Comparison of ENCODE assay signal across 1 cellular context in genomic region chr9:126667190-126668055, GRCh38.
TF ChIP-seq lines count a peak whose summit lies in the region.

No MANE protein-coding gene starts in this region.

TF ChIP-seq in GM23338, 12 proteins besides CTCF, POLR2A, EP300 and RAD21 (continued from another document):
- TF ChIP-seq, protein P1, sequence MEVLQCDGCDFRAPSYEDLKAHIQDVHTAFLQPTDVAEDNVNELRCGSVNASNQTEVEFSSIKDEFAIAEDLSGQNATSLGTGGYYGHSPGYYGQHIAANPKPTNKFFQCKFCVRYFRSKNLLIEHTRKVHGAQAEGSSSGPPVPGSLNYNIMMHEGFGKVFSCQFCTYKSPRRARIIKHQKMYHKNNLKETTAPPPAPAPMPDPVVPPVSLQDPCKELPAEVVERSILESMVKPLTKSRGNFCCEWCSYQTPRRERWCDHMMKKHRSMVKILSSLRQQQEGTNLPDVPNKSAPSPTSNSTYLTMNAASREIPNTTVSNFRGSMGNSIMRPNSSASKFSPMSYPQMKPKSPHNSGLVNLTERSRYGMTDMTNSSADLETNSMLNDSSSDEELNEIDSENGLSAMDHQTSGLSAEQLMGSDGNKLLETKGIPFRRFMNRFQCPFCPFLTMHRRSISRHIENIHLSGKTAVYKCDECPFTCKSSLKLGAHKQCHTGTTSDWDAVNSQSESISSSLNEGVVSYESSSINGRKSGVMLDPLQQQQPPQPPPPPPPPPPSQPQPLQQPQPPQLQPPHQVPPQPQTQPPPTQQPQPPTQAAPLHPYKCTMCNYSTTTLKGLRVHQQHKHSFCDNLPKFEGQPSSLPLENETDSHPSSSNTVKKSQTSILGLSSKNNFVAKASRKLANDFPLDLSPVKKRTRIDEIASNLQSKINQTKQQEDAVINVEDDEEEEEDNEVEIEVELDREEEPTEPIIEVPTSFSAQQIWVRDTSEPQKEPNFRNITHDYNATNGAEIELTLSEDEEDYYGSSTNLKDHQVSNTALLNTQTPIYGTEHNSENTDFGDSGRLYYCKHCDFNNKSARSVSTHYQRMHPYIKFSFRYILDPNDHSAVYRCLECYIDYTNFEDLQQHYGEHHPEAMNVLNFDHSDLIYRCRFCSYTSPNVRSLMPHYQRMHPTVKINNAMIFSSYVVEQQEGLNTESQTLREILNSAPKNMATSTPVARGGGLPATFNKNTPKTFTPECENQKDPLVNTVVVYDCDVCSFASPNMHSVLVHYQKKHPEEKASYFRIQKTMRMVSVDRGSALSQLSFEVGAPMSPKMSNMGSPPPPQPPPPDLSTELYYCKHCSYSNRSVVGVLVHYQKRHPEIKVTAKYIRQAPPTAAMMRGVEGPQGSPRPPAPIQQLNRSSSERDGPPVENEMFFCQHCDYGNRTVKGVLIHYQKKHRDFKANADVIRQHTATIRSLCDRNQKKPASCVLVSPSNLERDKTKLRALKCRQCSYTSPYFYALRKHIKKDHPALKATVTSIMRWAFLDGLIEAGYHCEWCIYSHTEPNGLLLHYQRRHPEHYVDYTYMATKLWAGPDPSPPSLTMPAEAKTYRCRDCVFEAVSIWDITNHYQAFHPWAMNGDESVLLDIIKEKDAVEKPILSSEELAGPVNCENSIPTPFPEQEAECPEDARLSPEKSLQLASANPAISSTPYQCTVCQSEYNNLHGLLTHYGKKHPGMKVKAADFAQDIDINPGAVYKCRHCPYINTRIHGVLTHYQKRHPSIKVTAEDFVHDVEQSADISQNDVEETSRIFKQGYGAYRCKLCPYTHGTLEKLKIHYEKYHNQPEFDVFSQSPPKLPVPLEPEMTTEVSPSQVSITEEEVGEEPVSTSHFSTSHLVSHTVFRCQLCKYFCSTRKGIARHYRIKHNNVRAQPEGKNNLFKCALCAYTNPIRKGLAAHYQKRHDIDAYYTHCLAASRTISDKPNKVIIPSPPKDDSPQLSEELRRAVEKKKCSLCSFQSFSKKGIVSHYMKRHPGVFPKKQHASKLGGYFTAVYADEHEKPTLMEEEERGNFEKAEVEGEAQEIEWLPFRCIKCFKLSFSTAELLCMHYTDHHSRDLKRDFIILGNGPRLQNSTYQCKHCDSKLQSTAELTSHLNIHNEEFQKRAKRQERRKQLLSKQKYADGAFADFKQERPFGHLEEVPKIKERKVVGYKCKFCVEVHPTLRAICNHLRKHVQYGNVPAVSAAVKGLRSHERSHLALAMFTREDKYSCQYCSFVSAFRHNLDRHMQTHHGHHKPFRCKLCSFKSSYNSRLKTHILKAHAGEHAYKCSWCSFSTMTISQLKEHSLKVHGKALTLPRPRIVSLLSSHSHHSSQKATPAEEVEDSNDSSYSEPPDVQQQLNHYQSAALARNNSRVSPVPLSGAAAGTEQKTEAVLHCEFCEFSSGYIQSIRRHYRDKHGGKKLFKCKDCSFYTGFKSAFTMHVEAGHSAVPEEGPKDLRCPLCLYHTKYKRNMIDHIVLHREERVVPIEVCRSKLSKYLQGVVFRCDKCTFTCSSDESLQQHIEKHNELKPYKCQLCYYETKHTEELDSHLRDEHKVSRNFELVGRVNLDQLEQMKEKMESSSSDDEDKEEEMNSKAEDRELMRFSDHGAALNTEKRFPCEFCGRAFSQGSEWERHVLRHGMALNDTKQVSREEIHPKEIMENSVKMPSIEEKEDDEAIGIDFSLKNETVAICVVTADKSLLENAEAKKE (CRISPR knock-in tag; IDR thresholded peaks at IDR 0.05) = no peak
- TF ChIP-seq NANOG (IDR thresholded peaks at IDR 0.05; ENCODE audit: borderline replicate concordance) = no peak
- no peak for TF ChIP-seq ZNF114 (CRISPR knock-in tag; IDR thresholded peaks at IDR 0.05)
- TF ChIP-seq EZH2 (IDR thresholded peaks at IDR 0.05; ENCODE audit: low read depth, unreplicated experiment) = no peak
- no peak for TF ChIP-seq EZH2phosphoT487 (IDR thresholded peaks at IDR 0.05; ENCODE audit: unreplicated experiment)
- TF ChIP-seq, protein P2, sequence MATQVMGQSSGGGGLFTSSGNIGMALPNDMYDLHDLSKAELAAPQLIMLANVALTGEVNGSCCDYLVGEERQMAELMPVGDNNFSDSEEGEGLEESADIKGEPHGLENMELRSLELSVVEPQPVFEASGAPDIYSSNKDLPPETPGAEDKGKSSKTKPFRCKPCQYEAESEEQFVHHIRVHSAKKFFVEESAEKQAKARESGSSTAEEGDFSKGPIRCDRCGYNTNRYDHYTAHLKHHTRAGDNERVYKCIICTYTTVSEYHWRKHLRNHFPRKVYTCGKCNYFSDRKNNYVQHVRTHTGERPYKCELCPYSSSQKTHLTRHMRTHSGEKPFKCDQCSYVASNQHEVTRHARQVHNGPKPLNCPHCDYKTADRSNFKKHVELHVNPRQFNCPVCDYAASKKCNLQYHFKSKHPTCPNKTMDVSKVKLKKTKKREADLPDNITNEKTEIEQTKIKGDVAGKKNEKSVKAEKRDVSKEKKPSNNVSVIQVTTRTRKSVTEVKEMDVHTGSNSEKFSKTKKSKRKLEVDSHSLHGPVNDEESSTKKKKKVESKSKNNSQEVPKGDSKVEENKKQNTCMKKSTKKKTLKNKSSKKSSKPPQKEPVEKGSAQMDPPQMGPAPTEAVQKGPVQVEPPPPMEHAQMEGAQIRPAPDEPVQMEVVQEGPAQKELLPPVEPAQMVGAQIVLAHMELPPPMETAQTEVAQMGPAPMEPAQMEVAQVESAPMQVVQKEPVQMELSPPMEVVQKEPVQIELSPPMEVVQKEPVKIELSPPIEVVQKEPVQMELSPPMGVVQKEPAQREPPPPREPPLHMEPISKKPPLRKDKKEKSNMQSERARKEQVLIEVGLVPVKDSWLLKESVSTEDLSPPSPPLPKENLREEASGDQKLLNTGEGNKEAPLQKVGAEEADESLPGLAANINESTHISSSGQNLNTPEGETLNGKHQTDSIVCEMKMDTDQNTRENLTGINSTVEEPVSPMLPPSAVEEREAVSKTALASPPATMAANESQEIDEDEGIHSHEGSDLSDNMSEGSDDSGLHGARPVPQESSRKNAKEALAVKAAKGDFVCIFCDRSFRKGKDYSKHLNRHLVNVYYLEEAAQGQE (IDR thresholded peaks at IDR 0.05; ENCODE audit: unreplicated experiment) = no peak
- TF ChIP-seq CREB1 (CRISPR knock-in tag; IDR thresholded peaks at IDR 0.05; ENCODE audit: low read depth) = no peak
- TF ChIP-seq JUNB (IDR thresholded peaks at IDR 0.05; ENCODE audit: unreplicated experiment) = no peak
- no peak for TF ChIP-seq ZNF331 (CRISPR knock-in tag; IDR thresholded peaks at IDR 0.05; ENCODE audit: low read depth)
- TF ChIP-seq STAT1 (IDR thresholded peaks at IDR 0.05; ENCODE audit: unreplicated experiment) = no peak
